ENCODE assay signal across 21 cellular contexts in genomic region chr5:4222821-4223220, GRCh38.
DNase-seq lines count a peak whose midpoint lies in the region; ATAC-seq and TF ChIP-seq lines count a peak whose summit lies in the region.
"Had no signal": no experiment of that assay in that cellular context is flagged by ENCODE, and none has a peak within 500 bp of the region (broad histone marks: within the 10 kb centered on the region; RNA-seq: fewer than 3 reads in every experiment).

No MANE protein-coding gene starts in this region.

- H3K4me2 ChIP-seq in BLaER1 treated with 17β-estradiol and CSF1 and Interleukin-3, amounts not matched to agents 10 nM and 100 nM: peak overlapping the region in 7 of 11 experiments; percentile 18 to 42 (median 24); a peak in 10 of 22 replicates
- no peak overlapping the region for H3K4me2 ChIP-seq in neuronal stem cell (ENCODE audit: insufficient read depth, low read length, poor library complexity, severe bottlenecking)

- no peak overlapping the region for H2BK120ac ChIP-seq in neuronal stem cell (ENCODE audit: low read depth, low read length)

- TF ChIP-seq POLR2A in esophagus muscularis mucosa (IDR thresholded peaks at IDR 0.05; ENCODE audit: low read depth): no peak

- 83% methylated on average over 12 of the region's 15 CpGs for WGBS in esophagus muscularis mucosa
- WGBS in neuronal stem cell (ENCODE audit: extremely low coverage in 2 of 2, insufficient read length in 2 of 2, insufficient replicate concordance in 1 of 2), 2 donors: no CpG with 5 or more reads among the region's 15 CpGs

- ATAC-seq in HG03196 (IDR thresholded peaks at IDR 0.05; ENCODE audit: unreplicated experiment) (no peak), HG03521 (IDR thresholded peaks at IDR 0.05; ENCODE audit: unreplicated experiment) (no peak)
- ATAC-seq: GM12878 had no signal

- no peak overlapping the region for H2BK5ac ChIP-seq in neuronal stem cell (ENCODE audit: low read length)

- no peaks in the 10 kb centered on the region for H3K36me3 ChIP-seq in BLaER1 treated with 17β-estradiol and CSF1 and Interleukin-3, amounts not matched to agents 10 nM and 100 nM
- H3K36me3 ChIP-seq in esophagus muscularis mucosa: no peaks in the 10 kb centered on the region
- H3K36me3 ChIP-seq in neuronal stem cell (replicated peaks in 1 of 2; ENCODE audit: control insufficient read depth in 2 of 2, insufficient read depth in 2 of 2, low read length in 2 of 2): no peaks in the 10 kb centered on the region
- H3K36me3 ChIP-seq: BE2C had no signal

- H3K14ac ChIP-seq in neuronal stem cell (ENCODE audit: low read length): no peak overlapping the region

- intact Hi-C loops in esophagus muscularis mucosa (cut with DNase I): no loop called here

- no peaks in the 10 kb centered on the region for H4K20me1 ChIP-seq in BLaER1 treated with 17β-estradiol and CSF1 and Interleukin-3, amounts not matched to agents 10 nM and 100 nM

- H4K8ac ChIP-seq in neuronal stem cell (ENCODE audit: low read depth, low read length): no peak overlapping the region

- no peak overlapping the region for H3K27ac ChIP-seq in BLaER1 treated with 17β-estradiol and CSF1 and Interleukin-3, amounts not matched to agents 10 nM and 100 nM
- H3K27ac ChIP-seq in esophagus muscularis mucosa (replicated peaks in 1 of 4): no peak overlapping the region
- no peak overlapping the region for H3K27ac ChIP-seq in neuronal stem cell (replicated peaks; ENCODE audit: low read length)

- no peak overlapping the region for H3K9ac ChIP-seq in BLaER1 treated with 17β-estradiol and CSF1 and Interleukin-3, amounts not matched to agents 10 nM and 100 nM
- H3K9ac ChIP-seq in neuronal stem cell (ENCODE audit: low read depth, low read length, poor library complexity): no peak overlapping the region

- peaks cover 0 to 10% (median 8%) of the 10 kb centered on the region in 10 experiments; a peak in 10 of 20 replicates for H3K4me1 ChIP-seq in BLaER1 treated with 17β-estradiol and CSF1 and Interleukin-3, amounts not matched to agents 10 nM and 100 nM
- no peaks in the 10 kb centered on the region for H3K4me1 ChIP-seq in esophagus muscularis mucosa
- H3K4me1 ChIP-seq in neuronal stem cell (ENCODE audit: control insufficient read depth in 2 of 2, insufficient read depth in 1 of 2, low read depth in 1 of 2, low read length in 2 of 2): no peaks in the 10 kb centered on the region
- H3K4me1 ChIP-seq: BE2C had no signal

- H3K4me3 ChIP-seq in BLaER1 treated with 17β-estradiol and CSF1 and Interleukin-3, amounts not matched to agents 10 nM and 100 nM: no peak overlapping the region
- H3K4me3 ChIP-seq in esophagus muscularis mucosa: no peak overlapping the region
- no peak overlapping the region for H3K4me3 ChIP-seq in neuronal stem cell (ENCODE audit: low read length in 2 of 2)
- H3K4me3 ChIP-seq: GM12878 had no signal

- no peak overlapping the region for H2BK15ac ChIP-seq in neuronal stem cell (ENCODE audit: low read length)

- no peaks in the 10 kb centered on the region for H3K27me3 ChIP-seq in BLaER1 treated with 17β-estradiol and CSF1 and Interleukin-3, amounts not matched to agents 10 nM and 100 nM
- no peaks in the 10 kb centered on the region for H3K27me3 ChIP-seq in esophagus muscularis mucosa
- peaks cover 0 to 2% (median 0%) of the 10 kb centered on the region in 3 experiments for H3K27me3 ChIP-seq in neuronal stem cell (ENCODE audit: control insufficient read depth in 3 of 3, insufficient read depth in 3 of 3, low read depth in 1 of 3, low read length in 3 of 3)
- H3K27me3 ChIP-seq: BE2C had no signal

- no peaks in the 10 kb centered on the region for H3K79me1 ChIP-seq in neuronal stem cell (ENCODE audit: low read depth, low read length)

- no peak for TF ChIP-seq EP300 in esophagus muscularis mucosa (IDR thresholded peaks at IDR 0.05)

- H2AK5ac ChIP-seq in neuronal stem cell (ENCODE audit: low read depth, low read length): peak overlapping the region; percentile 81

- H3K23ac ChIP-seq in neuronal stem cell (ENCODE audit: low read depth, low read length, poor library complexity): no peak overlapping the region

- no peak overlapping the region for H2BK12ac ChIP-seq in neuronal stem cell (ENCODE audit: low read length)

- peaks cover 0 to 12% (median 4%) of the 10 kb centered on the region in 11 experiments; a peak in 8 of 22 replicates for H3K9me3 ChIP-seq in BLaER1 treated with 17β-estradiol and CSF1 and Interleukin-3, amounts not matched to agents 10 nM and 100 nM (replicated peaks in 1 of 11)
- H3K9me3 ChIP-seq in esophagus muscularis mucosa (no peaks in the 10 kb centered on the region), neuronal stem cell (replicated peaks in 1 of 2; ENCODE audit: control insufficient read depth in 2 of 2, insufficient read depth in 1 of 2, low read depth in 1 of 2, low read length in 2 of 2) (peaks cover 0 to 5% of the 10 kb centered on the region in 2 donors)
- H3K9me3 ChIP-seq: BE2C had no signal

- no peak overlapping the region for H3K18ac ChIP-seq in neuronal stem cell (ENCODE audit: low read length)

- peak; percentile 91 for DNase-seq in esophagus muscularis mucosa (ENCODE audit: extremely low spot score)
- no peak for DNase-seq in neuronal stem cell (ENCODE audit: low spot score)
- DNase-seq in NCI-H1417 (lab: John Stamatoyannopoulos, UW): no peak
- DNase-seq: 8988T; ACHN; BE2C; C1 segment of cervical spinal cord; CD4-positive, alpha-beta memory T cell; CD4-positive, CD25-positive, alpha-beta regulatory T cell; CD8-positive, alpha-beta memory T cell; COR-L47; DMS 273 treated with DMSO at 0.1 percent for 48 hours; DMS153; DMS53; DMS79 treated with DMSO at 0.1 percent for 48 hours; EL; GDM1 had no signal

- H2AFZ ChIP-seq in neuronal stem cell (ENCODE audit: low read length): peak overlapping the region; percentile 51

- H4K91ac ChIP-seq in neuronal stem cell (ENCODE audit: low read depth, low read length, poor library complexity): no peak overlapping the region

- no peak overlapping the region for H3K4ac ChIP-seq in neuronal stem cell (ENCODE audit: low read length)

- no peak for TF ChIP-seq CTCF in esophagus muscularis mucosa (IDR thresholded peaks at IDR 0.05)
